Comparison of ENCODE assay signal across 1 cellular context in the genomic region with DNA sequence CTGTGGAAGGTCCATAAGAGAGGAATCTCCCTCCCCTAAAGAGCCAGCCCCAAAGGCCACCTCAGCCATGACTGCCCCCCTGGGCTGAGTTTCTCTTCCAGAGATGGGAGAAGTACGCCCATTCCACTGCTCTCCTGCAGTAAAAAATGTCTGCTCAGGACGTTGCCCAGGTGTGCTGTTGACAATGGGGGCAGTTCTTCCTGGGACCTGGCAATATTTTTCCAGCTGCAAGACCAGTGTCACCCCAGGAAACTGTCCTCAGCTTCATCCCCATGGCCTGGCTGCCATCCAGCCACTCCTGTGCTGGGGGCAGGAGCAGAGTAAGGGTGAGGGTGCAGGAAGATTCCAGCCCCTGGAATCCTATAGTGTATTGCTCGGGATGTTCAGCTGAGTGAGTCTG.
TF ChIP-seq lines count a peak whose summit lies in the region.

No MANE protein-coding gene starts in this region.

TF ChIP-seq in H1, 55 proteins besides CTCF, POLR2A, EP300 and RAD21:
- TF ChIP-seq, protein P1, sequence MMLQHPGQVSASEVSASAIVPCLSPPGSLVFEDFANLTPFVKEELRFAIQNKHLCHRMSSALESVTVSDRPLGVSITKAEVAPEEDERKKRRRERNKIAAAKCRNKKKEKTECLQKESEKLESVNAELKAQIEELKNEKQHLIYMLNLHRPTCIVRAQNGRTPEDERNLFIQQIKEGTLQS (IDR thresholded peaks at IDR 0.05; ENCODE audit: insufficient read depth, low read depth, low read length), result no peak
- TF ChIP-seq TCF12 (IDR thresholded peaks at IDR 0.05; ENCODE audit: low read depth, low read length), result no peak
- no peak for TF ChIP-seq CHD1 (IDR thresholded peaks at IDR 0.05; ENCODE audit: low read depth, low read length)
- no peak for TF ChIP-seq CTBP2 (IDR thresholded peaks at IDR 0.05; ENCODE audit: borderline replicate concordance, insufficient read depth, insufficient read length, low read length)
- no peak for TF ChIP-seq TBP (IDR thresholded peaks at IDR 0.05; ENCODE audit: low read depth, low read length)
- no peak for TF ChIP-seq RXRA (IDR thresholded peaks at IDR 0.05; ENCODE audit: insufficient read depth, low read depth, low read length)
- TF ChIP-seq SIN3A (conservative IDR thresholded peaks at IDR 0.05 in 1 of 2, IDR thresholded peaks at IDR 0.05 in 1 of 2; ENCODE audit: low read depth in 1 of 2, low read length in 2 of 2), result no peak
- TF ChIP-seq POLR2AphosphoS5 (IDR thresholded peaks at IDR 0.05; ENCODE audit: low read depth, low read length), result no peak
- TF ChIP-seq EGR1 (IDR thresholded peaks at IDR 0.05; ENCODE audit: borderline replicate concordance, low read depth, low read length), result no peak
- TF ChIP-seq SAP30 (IDR thresholded peaks at IDR 0.05; ENCODE audit: insufficient read depth, insufficient replicate concordance, low read length), result no peak
- TF ChIP-seq JUND (IDR thresholded peaks at IDR 0.05; ENCODE audit: low read length), result no peak
- TF ChIP-seq, protein P2, sequence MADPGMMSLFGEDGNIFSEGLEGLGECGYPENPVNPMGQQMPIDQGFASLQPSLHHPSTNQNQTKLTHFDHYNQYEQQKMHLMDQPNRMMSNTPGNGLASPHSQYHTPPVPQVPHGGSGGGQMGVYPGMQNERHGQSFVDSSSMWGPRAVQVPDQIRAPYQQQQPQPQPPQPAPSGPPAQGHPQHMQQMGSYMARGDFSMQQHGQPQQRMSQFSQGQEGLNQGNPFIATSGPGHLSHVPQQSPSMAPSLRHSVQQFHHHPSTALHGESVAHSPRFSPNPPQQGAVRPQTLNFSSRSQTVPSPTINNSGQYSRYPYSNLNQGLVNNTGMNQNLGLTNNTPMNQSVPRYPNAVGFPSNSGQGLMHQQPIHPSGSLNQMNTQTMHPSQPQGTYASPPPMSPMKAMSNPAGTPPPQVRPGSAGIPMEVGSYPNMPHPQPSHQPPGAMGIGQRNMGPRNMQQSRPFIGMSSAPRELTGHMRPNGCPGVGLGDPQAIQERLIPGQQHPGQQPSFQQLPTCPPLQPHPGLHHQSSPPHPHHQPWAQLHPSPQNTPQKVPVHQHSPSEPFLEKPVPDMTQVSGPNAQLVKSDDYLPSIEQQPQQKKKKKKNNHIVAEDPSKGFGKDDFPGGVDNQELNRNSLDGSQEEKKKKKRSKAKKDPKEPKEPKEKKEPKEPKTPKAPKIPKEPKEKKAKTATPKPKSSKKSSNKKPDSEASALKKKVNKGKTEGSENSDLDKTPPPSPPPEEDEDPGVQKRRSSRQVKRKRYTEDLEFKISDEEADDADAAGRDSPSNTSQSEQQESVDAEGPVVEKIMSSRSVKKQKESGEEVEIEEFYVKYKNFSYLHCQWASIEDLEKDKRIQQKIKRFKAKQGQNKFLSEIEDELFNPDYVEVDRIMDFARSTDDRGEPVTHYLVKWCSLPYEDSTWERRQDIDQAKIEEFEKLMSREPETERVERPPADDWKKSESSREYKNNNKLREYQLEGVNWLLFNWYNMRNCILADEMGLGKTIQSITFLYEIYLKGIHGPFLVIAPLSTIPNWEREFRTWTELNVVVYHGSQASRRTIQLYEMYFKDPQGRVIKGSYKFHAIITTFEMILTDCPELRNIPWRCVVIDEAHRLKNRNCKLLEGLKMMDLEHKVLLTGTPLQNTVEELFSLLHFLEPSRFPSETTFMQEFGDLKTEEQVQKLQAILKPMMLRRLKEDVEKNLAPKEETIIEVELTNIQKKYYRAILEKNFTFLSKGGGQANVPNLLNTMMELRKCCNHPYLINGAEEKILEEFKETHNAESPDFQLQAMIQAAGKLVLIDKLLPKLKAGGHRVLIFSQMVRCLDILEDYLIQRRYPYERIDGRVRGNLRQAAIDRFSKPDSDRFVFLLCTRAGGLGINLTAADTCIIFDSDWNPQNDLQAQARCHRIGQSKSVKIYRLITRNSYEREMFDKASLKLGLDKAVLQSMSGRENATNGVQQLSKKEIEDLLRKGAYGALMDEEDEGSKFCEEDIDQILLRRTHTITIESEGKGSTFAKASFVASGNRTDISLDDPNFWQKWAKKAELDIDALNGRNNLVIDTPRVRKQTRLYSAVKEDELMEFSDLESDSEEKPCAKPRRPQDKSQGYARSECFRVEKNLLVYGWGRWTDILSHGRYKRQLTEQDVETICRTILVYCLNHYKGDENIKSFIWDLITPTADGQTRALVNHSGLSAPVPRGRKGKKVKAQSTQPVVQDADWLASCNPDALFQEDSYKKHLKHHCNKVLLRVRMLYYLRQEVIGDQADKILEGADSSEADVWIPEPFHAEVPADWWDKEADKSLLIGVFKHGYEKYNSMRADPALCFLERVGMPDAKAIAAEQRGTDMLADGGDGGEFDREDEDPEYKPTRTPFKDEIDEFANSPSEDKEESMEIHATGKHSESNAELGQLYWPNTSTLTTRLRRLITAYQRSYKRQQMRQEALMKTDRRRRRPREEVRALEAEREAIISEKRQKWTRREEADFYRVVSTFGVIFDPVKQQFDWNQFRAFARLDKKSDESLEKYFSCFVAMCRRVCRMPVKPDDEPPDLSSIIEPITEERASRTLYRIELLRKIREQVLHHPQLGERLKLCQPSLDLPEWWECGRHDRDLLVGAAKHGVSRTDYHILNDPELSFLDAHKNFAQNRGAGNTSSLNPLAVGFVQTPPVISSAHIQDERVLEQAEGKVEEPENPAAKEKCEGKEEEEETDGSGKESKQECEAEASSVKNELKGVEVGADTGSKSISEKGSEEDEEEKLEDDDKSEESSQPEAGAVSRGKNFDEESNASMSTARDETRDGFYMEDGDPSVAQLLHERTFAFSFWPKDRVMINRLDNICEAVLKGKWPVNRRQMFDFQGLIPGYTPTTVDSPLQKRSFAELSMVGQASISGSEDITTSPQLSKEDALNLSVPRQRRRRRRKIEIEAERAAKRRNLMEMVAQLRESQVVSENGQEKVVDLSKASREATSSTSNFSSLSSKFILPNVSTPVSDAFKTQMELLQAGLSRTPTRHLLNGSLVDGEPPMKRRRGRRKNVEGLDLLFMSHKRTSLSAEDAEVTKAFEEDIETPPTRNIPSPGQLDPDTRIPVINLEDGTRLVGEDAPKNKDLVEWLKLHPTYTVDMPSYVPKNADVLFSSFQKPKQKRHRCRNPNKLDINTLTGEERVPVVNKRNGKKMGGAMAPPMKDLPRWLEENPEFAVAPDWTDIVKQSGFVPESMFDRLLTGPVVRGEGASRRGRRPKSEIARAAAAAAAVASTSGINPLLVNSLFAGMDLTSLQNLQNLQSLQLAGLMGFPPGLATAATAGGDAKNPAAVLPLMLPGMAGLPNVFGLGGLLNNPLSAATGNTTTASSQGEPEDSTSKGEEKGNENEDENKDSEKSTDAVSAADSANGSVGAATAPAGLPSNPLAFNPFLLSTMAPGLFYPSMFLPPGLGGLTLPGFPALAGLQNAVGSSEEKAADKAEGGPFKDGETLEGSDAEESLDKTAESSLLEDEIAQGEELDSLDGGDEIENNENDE (IDR thresholded peaks at IDR 0.05; ENCODE audit: insufficient replicate concordance, low read length), result no peak
- no peak for TF ChIP-seq KDM1A (IDR thresholded peaks at IDR 0.05; ENCODE audit: borderline replicate concordance, low read length)
- no peak for TF ChIP-seq HDAC2 (IDR thresholded peaks at IDR 0.05; ENCODE audit: borderline replicate concordance in 1 of 2, low read depth in 2 of 2, low read length in 2 of 2)
- TF ChIP-seq TAF7 (optimal IDR thresholded peaks at IDR 0.05; ENCODE audit: borderline replicate concordance, low read depth, low read length), result no peak
- TF ChIP-seq JUN (IDR thresholded peaks at IDR 0.05; ENCODE audit: low read depth, low read length), result no peak
TF ChIP-seq in H1: peak in this region for 0.
